Comparison of ENCODE assay signal across 11 cellular contexts in the genomic region with DNA sequence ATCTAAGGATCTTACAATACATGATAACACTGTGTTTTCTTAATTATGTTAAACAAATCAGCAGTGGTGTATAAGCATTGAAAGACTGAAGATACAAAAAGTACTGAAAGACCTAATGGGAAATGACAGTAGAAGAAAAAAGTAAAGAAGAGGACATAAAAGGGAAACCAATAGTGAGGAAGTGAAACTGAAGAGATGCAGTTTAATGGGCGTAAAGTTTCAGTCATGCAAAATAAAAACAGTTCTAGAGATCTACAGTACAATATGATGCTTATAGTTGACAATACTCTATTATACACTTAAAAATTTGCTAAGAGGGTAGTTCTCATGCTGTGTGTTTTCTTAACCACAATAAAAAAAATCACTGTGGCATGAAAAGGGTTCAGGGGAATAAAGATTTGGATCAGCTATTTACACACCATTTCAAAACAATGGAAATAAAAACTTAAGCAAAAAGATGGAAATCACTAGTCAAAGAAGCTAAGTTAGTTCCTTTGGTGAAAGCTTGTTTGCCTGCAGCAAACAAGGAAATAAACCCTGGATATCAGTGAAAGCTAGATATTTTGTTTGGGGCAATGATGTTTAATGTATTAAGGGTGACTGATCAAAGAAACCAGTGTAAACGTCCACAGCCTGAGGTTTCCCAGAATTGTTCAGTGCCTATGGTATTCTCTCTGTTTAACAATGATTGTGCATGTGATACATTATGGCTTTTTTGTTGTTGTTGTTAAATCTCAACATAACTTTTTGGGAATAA.
DNase-seq lines count a peak whose midpoint lies in the region; ATAC-seq and FAIRE-seq lines count a peak whose summit lies in the region.
"Had no signal": no experiment of that assay in that cellular context is flagged by ENCODE, and none has a peak within 500 bp of the region (broad histone marks: within the 10 kb centered on the region; RNA-seq: fewer than 3 reads in every experiment).

No MANE protein-coding gene starts in this region.

- no peaks in the 10 kb centered on the region for H3K79me2 ChIP-seq in ACC112 (ENCODE audit: control insufficient read depth, insufficient read depth, low read length, unreplicated experiment)

- H3K4me3 ChIP-seq in ACC112 (ENCODE audit: low read depth, low read length) = no peak overlapping the region
- H3K4me3 ChIP-seq: A549, thoracic aorta had no signal

- no peaks in the 10 kb centered on the region for H3K36me3 ChIP-seq in ACC112 (ENCODE audit: insufficient read depth, low read length)
- H3K36me3 ChIP-seq: thoracic aorta had no signal

- H3K27me3 Mint-ChIP-seq in T-helper 17 cell = no peaks in the 10 kb centered on the region

- ATAC-seq in HG02840 (IDR thresholded peaks at IDR 0.05; ENCODE audit: low FRiP score, unreplicated experiment) (peak; percentile 97), T-helper 17 cell (no peak)
- ATAC-seq: A549 had no signal

- H3K4me1 Mint-ChIP-seq in T-helper 17 cell = no peaks in the 10 kb centered on the region

- FAIRE-seq in GM19239 (lab: Jason Lieb, UNC) = peak; percentile 93
- FAIRE-seq: A549 had no signal

- H3K27ac ChIP-seq in ACC112 (ENCODE audit: low read depth, low read length) = no peak overlapping the region
- H3K27ac ChIP-seq: A549, thoracic aorta had no signal

- H2AFZ ChIP-seq in ACC112 (ENCODE audit: low read length, unreplicated experiment) = peak overlapping the region; percentile 48

- H3K27ac Mint-ChIP-seq in T-helper 17 cell = no peak overlapping the region

- H3K9me3 ChIP-seq in T-helper 17 cell (ENCODE audit: control insufficient read depth, low read length, poor library complexity, severe bottlenecking) = peaks cover 2% of the 10 kb centered on the region
- H3K9me3 ChIP-seq: A549, thoracic aorta had no signal

- no peaks in the 10 kb centered on the region for H3K27me3 ChIP-seq in ACC112 (ENCODE audit: insufficient read depth, low read length)

- DNase-seq in GM19239 (ENCODE audit: insufficient read length, low spot score) (no peak), HT-29 (ENCODE audit: low spot score) (peak; percentile 26), T-helper 17 cell (no peak), KG1 (lab: John Stamatoyannopoulos, UW) (no peak), middle frontal gyrus (ENCODE audit: extremely low spot score, low spot score) (no peak)
- no peak for DNase-seq in activated CD8-positive, alpha-beta memory T cell treated with anti-CD3 and anti-CD28 coated beads for 24 hours
- DNase-seq: mammary epithelial cell had no signal

- H3K4me1 ChIP-seq in ACC112 (ENCODE audit: control insufficient read depth, insufficient read depth, low read length, unreplicated experiment) = no peaks in the 10 kb centered on the region
- H3K4me1 ChIP-seq: A549 had no signal

- no peak overlapping the region for H3K4me3 Mint-ChIP-seq in T-helper 17 cell

- no peaks in the 10 kb centered on the region for H3K36me3 Mint-ChIP-seq in T-helper 17 cell (ENCODE audit: low read depth)
